Comparison of ENCODE assay signal across 34 cellular contexts in the genomic region with DNA sequence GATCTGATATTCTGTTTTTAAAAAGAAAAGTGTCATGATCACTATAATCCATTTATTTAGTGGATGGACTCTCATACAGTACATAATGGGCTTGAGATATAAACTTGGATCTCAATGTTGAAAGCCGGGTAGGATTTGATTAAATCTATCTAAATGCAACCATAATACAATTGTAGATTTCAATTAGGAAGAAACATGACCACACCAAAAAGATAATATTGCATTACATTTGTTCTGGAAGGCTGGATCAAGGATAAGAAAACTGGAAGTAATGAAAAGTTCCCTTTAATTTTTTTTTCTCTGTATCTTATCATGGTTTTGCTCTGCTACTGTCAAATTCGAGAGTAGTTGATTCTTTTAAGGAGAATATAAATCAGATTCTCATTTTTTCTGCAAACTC. TPM values are rescaled to one million over a fixed set of nuclear protein-coding genes. Genes with fewer than 3 reads are reported as not detected.
A peak's percentile ranks its signal among the peaks of the same experiment; 100 is the strongest.
DNase-seq lines count a peak whose midpoint lies in the region; ATAC-seq, FAIRE-seq and TF ChIP-seq lines count a peak whose summit lies in the region.
"Had no signal": no experiment of that assay in that cellular context is flagged by ENCODE, and none has a peak within 500 bp of the region (broad histone marks: within the 10 kb centered on the region; RNA-seq: fewer than 3 reads in every experiment).

No MANE protein-coding gene starts in this region.

- TF ChIP-seq EP300 in SK-N-SH (IDR thresholded peaks at IDR 0.05; ENCODE audit: borderline replicate concordance in 1 of 2, low read depth in 1 of 2, low read length in 1 of 2) = peak in 1 of 2 experiments; percentile 52; a peak in 1 of 4 replicates

- no peak overlapping the region for H2AK5ac ChIP-seq in trophoblast cell (ENCODE audit: low read length)

- H3K27me3 ChIP-seq in SK-N-SH (ENCODE audit: insufficient read depth) (no peaks in the 10 kb centered on the region), pancreas (no peaks in the 10 kb centered on the region), trophoblast cell (ENCODE audit: insufficient read depth, low read length) (no peaks in the 10 kb centered on the region)
- H3K27me3 ChIP-seq: BE2C; BLaER1; BLaER1 treated with 17β-estradiol and CSF1 and Interleukin-3, amounts not matched to agents 10 nM and 100 nM had no signal

- WGBS in SK-N-SH (ENCODE audit: low lambda C conversion rate) = 5% methylated on average over 2 of the region's 2 CpGs
- 49 to 59% methylated on average over 2 of the region's 2 CpGs for WGBS in pancreas, 2 donors
- WGBS in trophoblast cell (ENCODE audit: extremely low coverage, insufficient coverage, insufficient read length) = no CpG with 5 or more reads among the region's 2 CpGs

- no peaks in the 10 kb centered on the region for H3K9me2 ChIP-seq in SK-N-SH

- H3K4me2 ChIP-seq in SK-N-SH = no peak overlapping the region
- no peak overlapping the region for H3K4me2 ChIP-seq in trophoblast cell (ENCODE audit: low read length)
- H3K4me2 ChIP-seq: A549; BLaER1; BLaER1 treated with 17β-estradiol and CSF1 and Interleukin-3, amounts not matched to agents 10 nM and 100 nM had no signal

- no peak overlapping the region for H2BK5ac ChIP-seq in trophoblast cell (ENCODE audit: low read depth, low read length, poor library complexity)

- no peak overlapping the region for H2BK120ac ChIP-seq in trophoblast cell (ENCODE audit: insufficient read depth, low read length, poor library complexity)

- TF ChIP-seq CTCF in SK-N-SH (IDR thresholded peaks at IDR 0.05) = no peak
- no peak for TF ChIP-seq CTCF in pancreas (IDR thresholded peaks at IDR 0.05)

- no peak overlapping the region for H4K91ac ChIP-seq in trophoblast cell (ENCODE audit: low read depth, low read length)

- H2AFZ ChIP-seq in SK-N-SH (ENCODE audit: low read depth) (no peak overlapping the region), trophoblast cell (ENCODE audit: insufficient read depth, low read length, poor library complexity) (no peak overlapping the region)

- no peak overlapping the region for H3K4ac ChIP-seq in trophoblast cell (ENCODE audit: low read depth, low read length)

- H3K79me1 ChIP-seq in trophoblast cell (ENCODE audit: low read length) = peaks cover 2% of the 10 kb centered on the region

- H3K9ac ChIP-seq in SK-N-SH (no peak overlapping the region), trophoblast cell (ENCODE audit: low read length) (no peak overlapping the region)
- H3K9ac ChIP-seq: BLaER1; BLaER1 treated with 17β-estradiol and CSF1 and Interleukin-3, amounts not matched to agents 10 nM and 100 nM had no signal

- no peak overlapping the region for H4K8ac ChIP-seq in trophoblast cell (ENCODE audit: low read depth, low read length)

- no peak for ATAC-seq in SK-N-SH treated with all-trans-retinoic acid at 6 μM for 48 hours
- no peak for ATAC-seq in pancreas
- no peak for ATAC-seq in GM18868 (IDR thresholded peaks at IDR 0.05; ENCODE audit: unreplicated experiment)
- no peak for ATAC-seq in HG03432 (IDR thresholded peaks at IDR 0.05; ENCODE audit: unreplicated experiment)
- ATAC-seq: A549; CD8-positive, alpha-beta T cell had no signal

- no peak overlapping the region for H3K23ac ChIP-seq in trophoblast cell (ENCODE audit: low read length)

- H3K14ac ChIP-seq in trophoblast cell (ENCODE audit: low read length) = no peak overlapping the region

- no peak overlapping the region for H2BK12ac ChIP-seq in trophoblast cell (ENCODE audit: low read length)

- intact Hi-C loops in pancreas (cut with DNase I) = no loop called here

- POLR2A ChIA-PET in SK-N-SH (lab: Yijun Ruan, JAX) = no interaction called here

- H3K9me3 ChIP-seq in SK-N-SH (no peaks in the 10 kb centered on the region), pancreas (no peaks in the 10 kb centered on the region), trophoblast cell (ENCODE audit: insufficient read depth, low read depth, low read length) (no peaks in the 10 kb centered on the region)
- H3K9me3 ChIP-seq: A549; BE2C; BLaER1; BLaER1 treated with 17β-estradiol and CSF1 and Interleukin-3, amounts not matched to agents 10 nM and 100 nM; Caco-2 had no signal

- CTCF ChIA-PET in SK-N-SH (lab: Yijun Ruan, JAX) = interaction anchor here (0.8 to 0.9 kb wide), 2 partner anchors 12 to 603 kb away, joined by 3 to 4 read pairs; no protein-coding TSS in a partner anchor

- no peak for TF ChIP-seq RAD21 in SK-N-SH (IDR thresholded peaks at IDR 0.05; ENCODE audit: low read length)

- H3K27ac ChIP-seq in SK-N-SH (ENCODE audit: low read depth in 2 of 2, low read length in 1 of 2) (no peak overlapping the region), pancreas (no peak overlapping the region), trophoblast cell (ENCODE audit: low read depth, low read length) (no peak overlapping the region)
- H3K27ac ChIP-seq: 22Rv1; A549; BLaER1; BLaER1 treated with 17β-estradiol and CSF1 and Interleukin-3, amounts not matched to agents 10 nM and 100 nM; C4-2B had no signal

- peak; percentile 20 for FAIRE-seq in pancreas (lab: Jason Lieb, UNC)
- FAIRE-seq: A204.1, A549 had no signal

- DNase-seq in SK-N-DZ (ENCODE audit: low spot score) (peak; percentile 81), SK-N-SH (no peak), pancreas (no peak), trophoblast cell (no peak), NOMO-1 treated with dmso at 0.1 percent for 144 hours (lab: John Stamatoyannopoulos, UW; ENCODE audit: unreplicated experiment) (no peak)
- DNase-seq: 8988T; ACHN; AML-193; BE2C; C1 segment of cervical spinal cord; Caco-2; Calu3; CD4-positive, alpha-beta memory T cell; CD4-positive, alpha-beta T cell; CD4-positive, CD25-positive, alpha-beta regulatory T cell; CD8-positive, alpha-beta memory T cell; CD8-positive, alpha-beta T cell; COR-L47; DMS 273 treated with DMSO at 0.1 percent for 48 hours; DMS153; DMS53; DMS79; DMS79 treated with DMSO at 0.1 percent for 48 hours; DND-41; EL had no signal

- no peak overlapping the region for H3K18ac ChIP-seq in trophoblast cell (ENCODE audit: low read length)

- no peaks in the 10 kb centered on the region for H3K79me2 ChIP-seq in SK-N-SH (ENCODE audit: insufficient read depth)
- H3K79me2 ChIP-seq in trophoblast cell (ENCODE audit: control insufficient read depth, insufficient read depth, low read length, poor library complexity) = no peaks in the 10 kb centered on the region

- H3K4me3 ChIP-seq in SK-N-SH (ENCODE audit: low read depth in 2 of 2, low read length in 1 of 2) (no peak overlapping the region), pancreas (no peak overlapping the region), trophoblast cell (ENCODE audit: low read depth, low read length) (no peak overlapping the region)
- H3K4me3 ChIP-seq: A549; BLaER1; BLaER1 treated with 17β-estradiol and CSF1 and Interleukin-3, amounts not matched to agents 10 nM and 100 nM had no signal

- H3K36me3 ChIP-seq in SK-N-SH (replicated peaks in 1 of 2; ENCODE audit: control insufficient read depth in 1 of 2, insufficient read depth in 2 of 2, low read length in 1 of 2) (no peaks in the 10 kb centered on the region), pancreas (no peaks in the 10 kb centered on the region), trophoblast cell (ENCODE audit: control insufficient read depth in 1 of 2, insufficient read depth in 2 of 2, low read length in 2 of 2) (no peaks in the 10 kb centered on the region)
- H3K36me3 ChIP-seq: BE2C; BLaER1; BLaER1 treated with 17β-estradiol and CSF1 and Interleukin-3, amounts not matched to agents 10 nM and 100 nM had no signal

- H3F3A ChIP-seq in SK-N-SH (replicated peaks; ENCODE audit: insufficient read depth) = no peaks in the 10 kb centered on the region

- no peak overlapping the region for H4K12ac ChIP-seq in trophoblast cell (ENCODE audit: low read depth, low read length)

- H4K20me1 ChIP-seq in SK-N-SH (ENCODE audit: insufficient read depth) = no peaks in the 10 kb centered on the region
- H4K20me1 ChIP-seq: BLaER1; BLaER1 treated with 17β-estradiol and CSF1 and Interleukin-3, amounts not matched to agents 10 nM and 100 nM had no signal

- no peaks in the 10 kb centered on the region; a peak in 1 of 4 replicates for H3K4me1 ChIP-seq in SK-N-SH (ENCODE audit: control insufficient read depth in 1 of 2, insufficient read depth in 2 of 2, low read depth in 1 of 2, low read length in 1 of 2)
- H3K4me1 ChIP-seq in pancreas = peaks cover 0 to 7% (median 0%) of the 10 kb centered on the region in 3 donors
- no peaks in the 10 kb centered on the region for H3K4me1 ChIP-seq in trophoblast cell (ENCODE audit: control insufficient read depth in 1 of 2, insufficient read depth in 2 of 2, low read length in 2 of 2)
- H3K4me1 ChIP-seq: A549; BE2C; BLaER1; BLaER1 treated with 17β-estradiol and CSF1 and Interleukin-3, amounts not matched to agents 10 nM and 100 nM had no signal

TF ChIP-seq in SK-N-SH, 30 proteins besides CTCF, POLR2A, EP300 and RAD21 (continues in another document):
- TF ChIP-seq, protein P1, sequence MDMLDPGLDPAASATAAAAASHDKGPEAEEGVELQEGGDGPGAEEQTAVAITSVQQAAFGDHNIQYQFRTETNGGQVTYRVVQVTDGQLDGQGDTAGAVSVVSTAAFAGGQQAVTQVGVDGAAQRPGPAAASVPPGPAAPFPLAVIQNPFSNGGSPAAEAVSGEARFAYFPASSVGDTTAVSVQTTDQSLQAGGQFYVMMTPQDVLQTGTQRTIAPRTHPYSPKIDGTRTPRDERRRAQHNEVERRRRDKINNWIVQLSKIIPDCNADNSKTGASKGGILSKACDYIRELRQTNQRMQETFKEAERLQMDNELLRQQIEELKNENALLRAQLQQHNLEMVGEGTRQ (IDR thresholded peaks at IDR 0.05; ENCODE audit: borderline replicate concordance, low read depth, low read length) = no peak
- 0 out of 2 replicates have a peak, but pooled peaks have one; percentile 35 for TF ChIP-seq GATA2 (CRISPR knock-in tag; IDR thresholded peaks at IDR 0.05)

RNA-seq across cellular contexts. Expression of a gene that starts 51.3 kb away (rescaled TPM):
- 11.0 and 12.1 TPM in 2 replicates for polyA plus RNA-seq in SK-N-DZ (2014; cell fraction: cytosol; rRNA removed)
- polyA plus RNA-seq in SK-N-DZ (2014; cell fraction: nucleus; rRNA removed) = 20.0 and 23.6 TPM in 2 replicates
- polyA plus RNA-seq in SK-N-SH (2012; rRNA removed) (3.1 and 4.0 TPM in 2 replicates), pancreas (10 to 100 TPM; 10.1 to 17.1 TPM)
- polyA plus RNA-seq in SK-N-SH (2012; cell fraction: cytosol; rRNA removed) = 4.7 and 6.1 TPM in 2 replicates
- 3.8 and 7.8 TPM in 2 replicates for polyA plus RNA-seq in SK-N-SH (2012; cell fraction: nucleus; rRNA removed)
- total RNA-seq in pancreas = 10 to 100 TPM; 16.2 to 21.2 (median 18.6) TPM
- polyA plus RNA-seq in trophoblast cell (2013) = 26.4 and 26.5 TPM in 2 replicates
